Comparison of ENCODE assay signal across 1 cellular context in genomic region chr6:372336-372911, GRCh38.
TF ChIP-seq lines count a peak whose summit lies in the region.

No MANE protein-coding gene starts in this region.

TF ChIP-seq in GM12878, 131 proteins besides CTCF, POLR2A, EP300 and RAD21 (continued from another document):
- TF ChIP-seq CUX1 (IDR thresholded peaks at IDR 0.05; ENCODE audit: insufficient replicate concordance, low read depth, low read length) (no peak), PKNOX1 (IDR thresholded peaks at IDR 0.05) (no peak), IKZF1 (conservative IDR thresholded peaks at IDR 0.05) (peak; percentile 54), DPF2 (IDR thresholded peaks at IDR 0.05) (peak; percentile 63; the same call in 1 of the 2 replicates), BCLAF1 (IDR thresholded peaks at IDR 0.05) (no peak), IRF4 (IDR thresholded peaks at IDR 0.05; ENCODE audit: low read depth, low read length) (0 out of 2 replicates have a peak, but pooled peaks have one; percentile 29), PAX5 (IDR thresholded peaks at IDR 0.05; ENCODE audit: borderline replicate concordance, low read depth, low read length) (0 out of 2 replicates have a peak, but pooled peaks have one; percentile 21), BHLHE40 (IDR thresholded peaks at IDR 0.05; ENCODE audit: borderline replicate concordance in 1 of 2, low read depth in 2 of 2, low read length in 1 of 2) (peak in 1 of 2 experiments; percentile 80; a peak in 2 of 4 replicates), NR2F1 (conservative IDR thresholded peaks at IDR 0.05) (peak; percentile 89), SMARCA5 (IDR thresholded peaks at IDR 0.05) (peak; percentile 77; the same call in 1 of the 2 replicates), MEF2A (IDR thresholded peaks at IDR 0.05; ENCODE audit: insufficient read depth, low read depth, low read length) (no peak), POLR2AphosphoS2 (IDR thresholded peaks at IDR 0.05; ENCODE audit: low read depth, low read length) (no peak), MTA2 (IDR thresholded peaks at IDR 0.05; ENCODE audit: low read depth) (peak; percentile 63)
